ENCODE assay signal across 1 cellular context in genomic region chr1:206801467-206801866, GRCh38.
TF ChIP-seq lines count a peak whose summit lies in the region.

No MANE protein-coding gene starts in this region.

TF ChIP-seq in K562, 482 proteins besides CTCF, POLR2A, EP300 and RAD21:
- TF ChIP-seq SP1 (CRISPR knock-in tag; IDR thresholded peaks at IDR 0.05) (no peak), ZNF184 (CRISPR knock-in tag; IDR thresholded peaks at IDR 0.05) (no peak), IRF2 (CRISPR knock-in tag; IDR thresholded peaks at IDR 0.05) (no peak), MYBL2 (IDR thresholded peaks at IDR 0.05; ENCODE audit: low read depth) (no peak), MYBL2 (CRISPR knock-in tag; IDR thresholded peaks at IDR 0.05; ENCODE audit: borderline replicate concordance) (no peak), NFATC3 (IDR thresholded peaks at IDR 0.05) (no peak), ETV5 (CRISPR knock-in tag; IDR thresholded peaks at IDR 0.05; ENCODE audit: low read depth) (peak; percentile 35; the same call in 1 of the 2 replicates), ZNF830 (CRISPR knock-in tag; IDR thresholded peaks at IDR 0.05) (no peak), HSF4 (CRISPR knock-in tag; IDR thresholded peaks at IDR 0.05; ENCODE audit: borderline replicate concordance) (no peak), MED1 (CRISPR knock-in tag; IDR thresholded peaks at IDR 0.05; ENCODE audit: borderline replicate concordance) (no peak), CTBP1 (IDR thresholded peaks at IDR 0.05; ENCODE audit: borderline replicate concordance) (0 out of 2 replicates have a peak, but pooled peaks have one; percentile 14), TCFL5 (CRISPR knock-in tag; conservative IDR thresholded peaks at IDR 0.05) (no peak), HDAC1 (IDR thresholded peaks at IDR 0.05) (no peak), ZNF740 (CRISPR knock-in tag; IDR thresholded peaks at IDR 0.05) (peak; percentile 80), ZNF740 (tag; IDR thresholded peaks at IDR 0.05) (no peak), TAF1 (IDR thresholded peaks at IDR 0.05; ENCODE audit: control insufficient read depth, extremely low read depth, insufficient read depth, low read length, severe bottlenecking) (no peak), MYC (IDR thresholded peaks at IDR 0.05; ENCODE audit: low read depth, low read length) (no peak), MYC (CRISPR knock-in tag; IDR thresholded peaks at IDR 0.05; ENCODE audit: borderline replicate concordance, low read depth) (no peak)
- TF ChIP-seq, protein P1, sequence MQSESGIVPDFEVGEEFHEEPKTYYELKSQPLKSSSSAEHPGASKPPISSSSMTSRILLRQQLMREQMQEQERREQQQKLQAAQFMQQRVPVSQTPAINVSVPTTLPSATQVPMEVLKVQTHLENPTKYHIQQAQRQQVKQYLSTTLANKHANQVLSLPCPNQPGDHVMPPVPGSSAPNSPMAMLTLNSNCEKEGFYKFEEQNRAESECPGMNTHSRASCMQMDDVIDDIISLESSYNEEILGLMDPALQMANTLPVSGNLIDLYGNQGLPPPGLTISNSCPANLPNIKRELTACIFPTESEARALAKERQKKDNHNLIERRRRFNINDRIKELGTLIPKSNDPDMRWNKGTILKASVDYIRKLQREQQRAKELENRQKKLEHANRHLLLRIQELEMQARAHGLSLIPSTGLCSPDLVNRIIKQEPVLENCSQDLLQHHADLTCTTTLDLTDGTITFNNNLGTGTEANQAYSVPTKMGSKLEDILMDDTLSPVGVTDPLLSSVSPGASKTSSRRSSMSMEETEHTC (IDR thresholded peaks at IDR 0.05): no peak
- TF ChIP-seq, protein P2, sequence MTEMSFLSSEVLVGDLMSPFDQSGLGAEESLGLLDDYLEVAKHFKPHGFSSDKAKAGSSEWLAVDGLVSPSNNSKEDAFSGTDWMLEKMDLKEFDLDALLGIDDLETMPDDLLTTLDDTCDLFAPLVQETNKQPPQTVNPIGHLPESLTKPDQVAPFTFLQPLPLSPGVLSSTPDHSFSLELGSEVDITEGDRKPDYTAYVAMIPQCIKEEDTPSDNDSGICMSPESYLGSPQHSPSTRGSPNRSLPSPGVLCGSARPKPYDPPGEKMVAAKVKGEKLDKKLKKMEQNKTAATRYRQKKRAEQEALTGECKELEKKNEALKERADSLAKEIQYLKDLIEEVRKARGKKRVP (CRISPR knock-in tag; IDR thresholded peaks at IDR 0.05): no peak
- TF ChIP-seq, protein P3, sequence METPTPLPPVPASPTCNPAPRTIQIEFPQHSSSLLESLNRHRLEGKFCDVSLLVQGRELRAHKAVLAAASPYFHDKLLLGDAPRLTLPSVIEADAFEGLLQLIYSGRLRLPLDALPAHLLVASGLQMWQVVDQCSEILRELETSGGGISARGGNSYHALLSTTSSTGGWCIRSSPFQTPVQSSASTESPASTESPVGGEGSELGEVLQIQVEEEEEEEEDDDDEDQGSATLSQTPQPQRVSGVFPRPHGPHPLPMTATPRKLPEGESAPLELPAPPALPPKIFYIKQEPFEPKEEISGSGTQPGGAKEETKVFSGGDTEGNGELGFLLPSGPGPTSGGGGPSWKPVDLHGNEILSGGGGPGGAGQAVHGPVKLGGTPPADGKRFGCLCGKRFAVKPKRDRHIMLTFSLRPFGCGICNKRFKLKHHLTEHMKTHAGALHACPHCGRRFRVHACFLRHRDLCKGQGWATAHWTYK (CRISPR knock-in tag; IDR thresholded peaks at IDR 0.05): no peak
